9 cellular contexts compared by ENCODE assay signal in the genomic region with DNA sequence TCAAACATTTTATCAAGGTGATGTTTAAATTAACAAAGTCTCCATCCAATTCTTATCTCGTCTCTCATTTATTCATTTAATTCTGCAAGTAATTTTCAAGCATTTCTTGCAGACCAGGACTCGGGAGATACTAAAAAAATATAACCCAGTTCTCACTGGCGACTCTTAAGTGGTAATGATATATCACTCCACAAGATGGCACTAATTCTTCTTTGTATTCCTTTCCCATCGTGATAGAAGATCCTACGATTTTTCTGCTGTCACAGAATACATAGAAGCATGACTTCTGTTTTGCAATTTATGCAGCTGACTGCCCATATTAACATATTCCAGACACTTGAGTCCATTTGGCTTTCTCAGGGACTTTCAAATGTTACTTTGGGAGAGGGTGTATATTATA.
DNase-seq lines count a peak whose midpoint lies in the region; ATAC-seq and TF ChIP-seq lines count a peak whose summit lies in the region.
"Had no signal": no experiment of that assay in that cellular context is flagged by ENCODE, and none has a peak within 500 bp of the region (broad histone marks: within the 10 kb centered on the region; RNA-seq: fewer than 3 reads in every experiment).

No MANE protein-coding gene starts in this region.

- DNase-seq in AG10803 (ENCODE audit: low read depth): peak; percentile 48
- DNase-seq in RKO (ENCODE audit: low spot score): peak; percentile 46
- peak; percentile 5 for DNase-seq in germinal center (ENCODE audit: low spot score)
- DNase-seq in activated naive CD8-positive, alpha-beta T cell treated with anti-CD3 and anti-CD28 coated beads for 36 hours: no peak
- no peak for DNase-seq in activated CD4-positive, alpha-beta T cell treated with anti-CD3 and anti-CD28 coated beads for 48 hours
- DNase-seq in right cardiac atrium: no peak

- no peaks in the 10 kb centered on the region for H3K4me1 ChIP-seq in right cardiac atrium (ENCODE audit: control insufficient read depth, insufficient read depth, low read length)

- no peaks in the 10 kb centered on the region for H3K9me3 Mint-ChIP-seq in activated naive CD8-positive, alpha-beta T cell treated with anti-CD3 and anti-CD28 coated beads for 36 hours
- H3K9me3 Mint-ChIP-seq: dendritic cell treated with granulocyte-macrophage colony-stimulating factor and Interleukin-4, amounts not matched to agents 40 ng/mL and 50 ng/mL, for 4 days had no signal

- no peak overlapping the region for H3K4me3 Mint-ChIP-seq in activated naive CD8-positive, alpha-beta T cell treated with anti-CD3 and anti-CD28 coated beads for 36 hours
- H3K4me3 Mint-ChIP-seq: dendritic cell treated with granulocyte-macrophage colony-stimulating factor and Interleukin-4, amounts not matched to agents 40 ng/mL and 50 ng/mL, for 4 days had no signal

- no peak overlapping the region for H3K27ac Mint-ChIP-seq in activated naive CD8-positive, alpha-beta T cell treated with anti-CD3 and anti-CD28 coated beads for 36 hours
- H3K27ac Mint-ChIP-seq: dendritic cell treated with granulocyte-macrophage colony-stimulating factor and Interleukin-4, amounts not matched to agents 40 ng/mL and 50 ng/mL, for 4 days had no signal

- H3K4me3 ChIP-seq in AG10803 (ENCODE audit: low read length) (no peak overlapping the region), right cardiac atrium (ENCODE audit: low read length) (no peak overlapping the region)

- no peaks in the 10 kb centered on the region for H3K9me3 ChIP-seq in right cardiac atrium (ENCODE audit: control insufficient read depth, low read length)

- peaks cover 4% of the 10 kb centered on the region for H3K27me3 Mint-ChIP-seq in activated naive CD8-positive, alpha-beta T cell treated with anti-CD3 and anti-CD28 coated beads for 36 hours
- H3K27me3 Mint-ChIP-seq: dendritic cell treated with granulocyte-macrophage colony-stimulating factor and Interleukin-4, amounts not matched to agents 40 ng/mL and 50 ng/mL, for 4 days had no signal

- no peaks in the 10 kb centered on the region for H3K36me3 Mint-ChIP-seq in activated naive CD8-positive, alpha-beta T cell treated with anti-CD3 and anti-CD28 coated beads for 36 hours

- no peaks in the 10 kb centered on the region for H3K27me3 ChIP-seq in right cardiac atrium (ENCODE audit: control insufficient read depth, insufficient read depth)

- peak; percentile 49 for ATAC-seq in GM18517 (IDR thresholded peaks at IDR 0.05; ENCODE audit: unreplicated experiment)
- ATAC-seq in HG03175 (IDR thresholded peaks at IDR 0.05; ENCODE audit: unreplicated experiment): no peak
- ATAC-seq in right cardiac atrium: no peak

- intact Hi-C loops in right cardiac atrium (cut with DNase I): loop anchor here in 1 of 4 donors (10.0 kb wide), 1 partner anchor 789 kb away; no protein-coding TSS in a partner anchor

- H3K4me1 Mint-ChIP-seq in activated naive CD8-positive, alpha-beta T cell treated with anti-CD3 and anti-CD28 coated beads for 36 hours: no peaks in the 10 kb centered on the region

- H3K27ac ChIP-seq in right cardiac atrium (ENCODE audit: low read length): no peak overlapping the region

- WGBS in right cardiac atrium: 2% methylated on average over 5 of the region's 5 CpGs

- TF ChIP-seq CTCF in AG10803 (conservative IDR thresholded peaks at IDR 0.05; ENCODE audit: low read length): peak; percentile 53

Comparison
In these comparisons a context has a peak if more than half of its experiments do, and no peak if none do; other contexts are left out.
1. DNase-seq: peak in AG10803 (single experiment), RKO (single experiment) and germinal center (single experiment); none in activated naive CD8-positive, alpha-beta T cell treated with anti-CD3 and anti-CD28 coated beads for 36 hours (single experiment), activated CD4-positive, alpha-beta T cell treated with anti-CD3 and anti-CD28 coated beads for 48 hours (single experiment) and right cardiac atrium (0 of 3).